24 cellular contexts compared by ENCODE assay signal in the genomic region with DNA sequence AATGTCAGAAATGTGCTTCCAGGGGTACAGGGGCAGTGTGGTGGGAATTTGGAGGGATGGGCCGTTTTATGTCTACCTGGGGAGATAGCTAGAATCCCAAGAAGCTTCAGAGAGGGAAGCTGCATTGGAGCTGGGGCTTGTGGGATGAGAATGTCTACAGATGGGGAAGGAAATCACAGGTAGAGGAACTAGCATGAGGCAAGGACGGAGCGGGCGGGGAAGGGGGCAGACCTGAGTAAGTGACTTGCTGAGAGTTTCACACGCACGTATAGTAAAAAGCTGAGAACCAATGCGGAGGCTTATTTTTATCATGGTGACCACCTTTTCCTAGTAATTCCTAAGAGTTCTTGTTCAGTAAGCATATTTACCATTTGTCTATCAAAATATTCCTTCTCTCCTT. TPM values are rescaled to one million over a fixed set of nuclear protein-coding genes. Genes with fewer than 3 reads are reported as not detected.
DNase-seq lines count a peak whose midpoint lies in the region; ATAC-seq, FAIRE-seq and TF ChIP-seq lines count a peak whose summit lies in the region.
"Had no signal": no experiment of that assay in that cellular context is flagged by ENCODE, and none has a peak within 500 bp of the region (broad histone marks: within the 10 kb centered on the region; RNA-seq: fewer than 3 reads in every experiment).

No MANE protein-coding gene starts in this region.

- no peak for TF ChIP-seq EP300 in K562 (IDR thresholded peaks at IDR 0.05; ENCODE audit: low read length)

- TF ChIP-seq POLR2A in K562 (conservative IDR thresholded peaks at IDR 0.05) (no peak), gastrocnemius medialis (IDR thresholded peaks at IDR 0.05) (no peak)

- POLR2A ChIA-PET in K562 (lab: Yijun Ruan, JAX), result interaction anchor here (0.9 kb wide), 1 partner anchor 8 kb away, joined by 6 read pairs; no protein-coding TSS in a partner anchor

- intact Hi-C loops in K562 (cut with micrococcal nuclease), result no loop called here
- intact Hi-C loops in gastrocnemius medialis (cut with DNase I; ENCODE audit: low total_unique reads), result no loop called here

- H3K4me1 ChIP-seq in K562 (replicated peaks in 1 of 2; ENCODE audit: control insufficient read depth in 2 of 2, insufficient read depth in 2 of 2, low read length in 2 of 2) (peaks cover 0 to 3% of the 10 kb centered on the region in 2 experiments; a peak in 1 of 5 replicates), neutrophil (ENCODE audit: control insufficient read depth in 1 of 2, insufficient read depth in 1 of 2, low read depth in 1 of 2, low read length in 1 of 2) (peaks cover 10 to 13% of the 10 kb centered on the region in 2 experiments), gastrocnemius medialis (no peaks in the 10 kb centered on the region)

- peak; percentile 58 for ATAC-seq in K562
- no peak for ATAC-seq in omental fat pad (ENCODE audit: low FRiP score)
- ATAC-seq in gastrocnemius medialis, result no peak
- ATAC-seq: activated CD8-positive, alpha-beta T cell treated with anti-CD3 and anti-CD28 coated beads for 36 hours had no signal

- CTCF ChIA-PET in K562 (lab: Yijun Ruan, JAX; ENCODE audit: low intra/inter-chr PET ratio), result no interaction called here

- H3K79me2 ChIP-seq in K562 (ENCODE audit: control insufficient read depth, insufficient read depth, low read length), result no peaks in the 10 kb centered on the region

- no peak overlapping the region for H3K9ac ChIP-seq in K562 (ENCODE audit: insufficient read depth in 1 of 2, low read depth in 2 of 2, low read length in 2 of 2)

- H3K4me3 ChIP-seq in K562, result no peak overlapping the region
- H3K4me3 ChIP-seq in neutrophil (ENCODE audit: low read depth in 1 of 2, low read length in 1 of 2), result peak overlapping the region; percentile 16 to 26
- no peak overlapping the region for H3K4me3 ChIP-seq in gastrocnemius medialis

- no peak overlapping the region for H2AFZ ChIP-seq in K562 (ENCODE audit: low read depth, low read length)

- no peaks in the 10 kb centered on the region for H3K9me1 ChIP-seq in K562 (ENCODE audit: control insufficient read depth, insufficient read depth, low read length)

- no peak for TF ChIP-seq RAD21 in K562 (CRISPR knock-in tag; conservative IDR thresholded peaks at IDR 0.05 in 1 of 2, IDR thresholded peaks at IDR 0.05 in 1 of 2)

- H3K27me3 ChIP-seq in K562 (ENCODE audit: control insufficient read depth in 2 of 2, insufficient read depth in 2 of 2, low read length in 2 of 2) (no peaks in the 10 kb centered on the region), neutrophil (peaks cover 22% of the 10 kb centered on the region), gastrocnemius medialis (peaks cover 0 to 10% (median 5%) of the 10 kb centered on the region in 3 donors)

- H3K27ac ChIP-seq in K562 (ENCODE audit: extremely low read depth, low read depth, low read length) (no peak overlapping the region), neutrophil (peak overlapping the region; percentile 51), gastrocnemius medialis (no peak overlapping the region)
- H3K27ac ChIP-seq: C4-2B, RWPE1 had no signal

- DNase-seq in ELF-1 (ENCODE audit: low read depth, low spot score), result peak; percentile 29
- DNase-seq in K562 (ENCODE audit: extremely low read depth in 1 of 4, low spot score in 3 of 4), result no peak
- peak; percentile 60 for DNase-seq in islet precursor cell
- DNase-seq in omental fat pad (ENCODE audit: low spot score), result no peak
- DNase-seq in activated CD4-positive, alpha-beta T cell treated with anti-CD3 and anti-CD28 coated beads for 48 hours, result no peak
- DNase-seq in gastrocnemius medialis, result no peak
- DNase-seq in HK-2 (ENCODE audit: unreplicated experiment), result no peak
- DNase-seq: activated CD8-positive, alpha-beta T cell treated with anti-CD3 and anti-CD28 coated beads for 36 hours; activated naive CD4-positive, alpha-beta T cell treated with anti-CD3 and anti-CD28 coated beads for 36 hours; activated T-cell treated with anti-CD3 and anti-CD28 coated beads, Interleukin-2, amount 50 U/mL, for 24 hours; NCI-H1105 had no signal

- BruUV-seq in K562 (replicated peaks; lab: Mats Ljungman, UMichigan), result no TSS peak

- in situ Hi-C loops in K562 (cut with MboI), result no loop called here
- in situ Hi-C loops in gastrocnemius medialis (cut with MboI; ENCODE audit: low sequenced_read_pairs in 4 of 4), result no loop called here

- TF ChIP-seq CTCF in K562 (IDR thresholded peaks at IDR 0.05 in 2 of 3, conservative IDR thresholded peaks at IDR 0.05 in 1 of 3; ENCODE audit: insufficient read depth in 2 of 3, low read depth in 1 of 3, low read length in 3 of 3) (no peak), neutrophil (IDR thresholded peaks at IDR 0.05) (no peak), omental fat pad (IDR thresholded peaks at IDR 0.05) (no peak), gastrocnemius medialis (IDR thresholded peaks at IDR 0.05 in 4 of 5, conservative IDR thresholded peaks at IDR 0.05 in 1 of 5) (no peak)

- no peak overlapping the region for H3K4me2 ChIP-seq in K562 (ENCODE audit: insufficient read depth, low read length)

- H4K20me1 ChIP-seq in K562 (replicated peaks; ENCODE audit: control insufficient read depth, insufficient read depth, low read length), result no peaks in the 10 kb centered on the region

- FAIRE-seq in K562 (lab: Jason Lieb, UNC), result no peak
- FAIRE-seq: frontal cortex, G401.6, urothelium cell line had no signal

- no peaks in the 10 kb centered on the region for H3K36me3 ChIP-seq in K562 (ENCODE audit: control insufficient read depth, insufficient read depth, low read length)
- H3K36me3 ChIP-seq in neutrophil, result no peaks in the 10 kb centered on the region
- no peaks in the 10 kb centered on the region for H3K36me3 ChIP-seq in gastrocnemius medialis

- H3K9me3 ChIP-seq in K562 (replicated peaks; ENCODE audit: control insufficient read depth, insufficient read depth, low read depth, low read length) (no peaks in the 10 kb centered on the region), neutrophil (no peaks in the 10 kb centered on the region), gastrocnemius medialis (no peaks in the 10 kb centered on the region)

- WGBS in K562 (ENCODE audit: insufficient coverage, low coverage, missing lambda C conversion rate), result 11% methylated on average over 7 of the region's 7 CpGs

RNA-seq across cellular contexts. Expression of gene C2orf80, which starts 6.3 kb away (rescaled TPM):
- not detected in 2 replicates for total RNA-seq in K562 (2011; cell fraction: chromatin; rRNA removed; ENCODE audit: low replicate concordance)
- total RNA-seq in K562 (2011; cell fraction: nucleolus; rRNA removed), result not detected in 2 replicates
- not detected in 2 replicates for total RNA-seq in K562 (2011; cell fraction: nucleoplasm; rRNA removed)
- total RNA-seq in K562 (2014; rRNA removed) (not detected in 2 replicates), K562 (2014; rRNA removed; fragmentation: Illumina TruSeq; extraction: Trizol) (not detected in 2 replicates), K562 (2015; rRNA removed; fragmentation: Illumina TruSeq; extraction: Trizol) (not detected in 2 replicates), K562 (2021) (not detected in 2 replicates), omental fat pad (not detected), gastrocnemius medialis (not detected)
- polyA plus RNA-seq in K562 (2011; rRNA removed) (not detected in 2 replicates), K562 (2014; fragmentation: Illumina TruSeq; extraction: Trizol) (not detected in 2 replicates), K562 (2014; fragmentation: Nextera tagmentation; extraction: Ambion mirVana) (not detected), K562 (2014; rRNA removed) (not detected in 2 replicates)
- polyA plus RNA-seq in K562 (2011; cell fraction: cytosol; rRNA removed), result not detected in 2 replicates
- polyA plus RNA-seq in K562 (2011; cell fraction: nucleus; rRNA removed), result not detected in 2 replicates
- 0.10 TPM in 1 of 2 replicates, not detected in the other for polyA plus RNA-seq in K562 (2012)
- polyA minus RNA-seq in K562 (2011; rRNA and poly(A)+ RNA removed), result not detected in 2 replicates
- polyA minus RNA-seq in K562 (2011; cell fraction: cytosol; rRNA and poly(A)+ RNA removed), result not detected in 2 replicates
- not detected in 2 replicates for polyA minus RNA-seq in K562 (2011; cell fraction: nucleus; rRNA and poly(A)+ RNA removed)
- total RNA-seq: A673; activated CD8-positive, alpha-beta T cell treated with anti-CD3 and anti-CD28 coated beads for 36 hours; activated naive CD4-positive, alpha-beta T cell treated with anti-CD3 and anti-CD28 coated beads for 36 hours; HT1080; LHCN-M2; mucosa of gallbladder; NCI-H460; subcutaneous adipose tissue had no signal
- polyA plus RNA-seq: esophagus had no signal

RNA-seq across cellular contexts. Expression of gene CRYGA, which starts 20.1 kb away (rescaled TPM):
- total RNA-seq in K562 (2011; cell fraction: chromatin; rRNA removed; ENCODE audit: low replicate concordance), result not detected in 2 replicates
- not detected in 2 replicates for total RNA-seq in K562 (2011; cell fraction: nucleolus; rRNA removed)
- not detected in 2 replicates for total RNA-seq in K562 (2011; cell fraction: nucleoplasm; rRNA removed)
- total RNA-seq in K562 (2014; rRNA removed) (not detected in 2 replicates), K562 (2014; rRNA removed; fragmentation: Illumina TruSeq; extraction: Trizol) (not detected in 2 replicates), K562 (2015; rRNA removed; fragmentation: Illumina TruSeq; extraction: Trizol) (not detected in 2 replicates), K562 (2021) (not detected in 2 replicates), omental fat pad (not detected), gastrocnemius medialis (not detected)
- polyA plus RNA-seq in K562 (2011; rRNA removed) (not detected in 2 replicates), K562 (2014; fragmentation: Illumina TruSeq; extraction: Trizol) (not detected in 2 replicates), K562 (2014; fragmentation: Nextera tagmentation; extraction: Ambion mirVana) (not detected), K562 (2014; rRNA removed) (not detected in 2 replicates)
- polyA plus RNA-seq in K562 (2011; cell fraction: cytosol; rRNA removed), result not detected in 2 replicates
- polyA plus RNA-seq in K562 (2011; cell fraction: nucleus; rRNA removed), result not detected in 2 replicates
- not detected in 2 replicates for polyA plus RNA-seq in K562 (2012)
- polyA minus RNA-seq in K562 (2011; rRNA and poly(A)+ RNA removed), result not detected in 2 replicates
- polyA minus RNA-seq in K562 (2011; cell fraction: cytosol; rRNA and poly(A)+ RNA removed), result not detected in 2 replicates
- not detected in 2 replicates for polyA minus RNA-seq in K562 (2011; cell fraction: nucleus; rRNA and poly(A)+ RNA removed)
- total RNA-seq: A673; activated CD8-positive, alpha-beta T cell treated with anti-CD3 and anti-CD28 coated beads for 36 hours; activated naive CD4-positive, alpha-beta T cell treated with anti-CD3 and anti-CD28 coated beads for 36 hours; frontal cortex; HT1080; LHCN-M2; mucosa of gallbladder; NCI-H460; subcutaneous adipose tissue had no signal
- polyA plus RNA-seq: esophagus had no signal

RNA-seq across cellular contexts. Expression of gene CRYGB, which starts 37.6 kb away (rescaled TPM):
- total RNA-seq in K562 (2011; cell fraction: chromatin; rRNA removed; ENCODE audit: low replicate concordance), result not detected in 2 replicates
- not detected in 2 replicates for total RNA-seq in K562 (2011; cell fraction: nucleolus; rRNA removed)
- not detected in 2 replicates for total RNA-seq in K562 (2011; cell fraction: nucleoplasm; rRNA removed)
- total RNA-seq in K562 (2014; rRNA removed) (not detected in 2 replicates), K562 (2014; rRNA removed; fragmentation: Illumina TruSeq; extraction: Trizol) (not detected in 2 replicates), K562 (2015; rRNA removed; fragmentation: Illumina TruSeq; extraction: Trizol) (not detected in 2 replicates), K562 (2021) (not detected in 2 replicates), omental fat pad (not detected), gastrocnemius medialis (not detected)
- polyA plus RNA-seq in K562 (2011; rRNA removed) (not detected in 2 replicates), K562 (2014; fragmentation: Illumina TruSeq; extraction: Trizol) (not detected in 2 replicates), K562 (2014; fragmentation: Nextera tagmentation; extraction: Ambion mirVana) (not detected), K562 (2014; rRNA removed) (not detected in 2 replicates)
- polyA plus RNA-seq in K562 (2011; cell fraction: cytosol; rRNA removed), result not detected in 2 replicates
- not detected in 2 replicates for polyA plus RNA-seq in K562 (2011; cell fraction: nucleus; rRNA removed)
- not detected in 2 replicates for polyA plus RNA-seq in K562 (2012)
- not detected in 2 replicates for polyA minus RNA-seq in K562 (2011; rRNA and poly(A)+ RNA removed)
- polyA minus RNA-seq in K562 (2011; cell fraction: cytosol; rRNA and poly(A)+ RNA removed), result not detected in 2 replicates
- not detected in 2 replicates for polyA minus RNA-seq in K562 (2011; cell fraction: nucleus; rRNA and poly(A)+ RNA removed)
- total RNA-seq: A673; activated CD8-positive, alpha-beta T cell treated with anti-CD3 and anti-CD28 coated beads for 36 hours; activated naive CD4-positive, alpha-beta T cell treated with anti-CD3 and anti-CD28 coated beads for 36 hours; frontal cortex; HT1080; LHCN-M2; mucosa of gallbladder; NCI-H460; subcutaneous adipose tissue had no signal
- polyA plus RNA-seq: esophagus had no signal

RNA-seq across cellular contexts. Expression of gene CRYGC, which starts 53.9 kb away (rescaled TPM):
- total RNA-seq in K562 (2011; cell fraction: chromatin; rRNA removed; ENCODE audit: low replicate concordance), result not detected in 2 replicates
- total RNA-seq in K562 (2011; cell fraction: nucleolus; rRNA removed), result not detected in 2 replicates
- total RNA-seq in K562 (2011; cell fraction: nucleoplasm; rRNA removed), result not detected in 2 replicates
- total RNA-seq in K562 (2014; rRNA removed) (not detected in 2 replicates), K562 (2014; rRNA removed; fragmentation: Illumina TruSeq; extraction: Trizol) (not detected in 2 replicates), K562 (2015; rRNA removed; fragmentation: Illumina TruSeq; extraction: Trizol) (not detected in 2 replicates), K562 (2021) (not detected in 2 replicates), omental fat pad (not detected), gastrocnemius medialis (not detected)
- polyA plus RNA-seq in K562 (2011; rRNA removed) (not detected in 2 replicates), K562 (2014; fragmentation: Illumina TruSeq; extraction: Trizol) (not detected in 2 replicates), K562 (2014; fragmentation: Nextera tagmentation; extraction: Ambion mirVana) (not detected), K562 (2014; rRNA removed) (not detected in 2 replicates)
- polyA plus RNA-seq in K562 (2011; cell fraction: cytosol; rRNA removed), result not detected in 2 replicates
- not detected in 2 replicates for polyA plus RNA-seq in K562 (2011; cell fraction: nucleus; rRNA removed)
- not detected in 2 replicates for polyA plus RNA-seq in K562 (2012)
- polyA minus RNA-seq in K562 (2011; rRNA and poly(A)+ RNA removed), result not detected in 2 replicates
- not detected in 2 replicates for polyA minus RNA-seq in K562 (2011; cell fraction: cytosol; rRNA and poly(A)+ RNA removed)
- polyA minus RNA-seq in K562 (2011; cell fraction: nucleus; rRNA and poly(A)+ RNA removed), result not detected in 2 replicates
- total RNA-seq: A673; activated CD8-positive, alpha-beta T cell treated with anti-CD3 and anti-CD28 coated beads for 36 hours; activated naive CD4-positive, alpha-beta T cell treated with anti-CD3 and anti-CD28 coated beads for 36 hours; frontal cortex; HT1080; LHCN-M2; mucosa of gallbladder; NCI-H460; subcutaneous adipose tissue had no signal
- polyA plus RNA-seq: esophagus had no signal

RNA-seq across cellular contexts. Expression of gene CRYGD, which starts 59.2 kb away (rescaled TPM):
- total RNA-seq in K562 (2011; cell fraction: chromatin; rRNA removed; ENCODE audit: low replicate concordance), result not detected in 2 replicates
- not detected in 2 replicates for total RNA-seq in K562 (2011; cell fraction: nucleolus; rRNA removed)
- not detected in 2 replicates for total RNA-seq in K562 (2011; cell fraction: nucleoplasm; rRNA removed)
- total RNA-seq in K562 (2014; rRNA removed) (not detected in 2 replicates), K562 (2014; rRNA removed; fragmentation: Illumina TruSeq; extraction: Trizol) (not detected in 2 replicates), K562 (2015; rRNA removed; fragmentation: Illumina TruSeq; extraction: Trizol) (not detected in 2 replicates), K562 (2021) (not detected in 2 replicates), omental fat pad (not detected), gastrocnemius medialis (not detected)
- polyA plus RNA-seq in K562 (2011; rRNA removed) (not detected in 2 replicates), K562 (2014; fragmentation: Illumina TruSeq; extraction: Trizol) (not detected in 2 replicates), K562 (2014; fragmentation: Nextera tagmentation; extraction: Ambion mirVana) (not detected), K562 (2014; rRNA removed) (not detected in 2 replicates)
- polyA plus RNA-seq in K562 (2011; cell fraction: cytosol; rRNA removed), result not detected in 2 replicates
- polyA plus RNA-seq in K562 (2011; cell fraction: nucleus; rRNA removed), result not detected in 2 replicates
- not detected in 2 replicates for polyA plus RNA-seq in K562 (2012)
- not detected in 2 replicates for polyA minus RNA-seq in K562 (2011; rRNA and poly(A)+ RNA removed)
- polyA minus RNA-seq in K562 (2011; cell fraction: cytosol; rRNA and poly(A)+ RNA removed), result not detected in 2 replicates
- polyA minus RNA-seq in K562 (2011; cell fraction: nucleus; rRNA and poly(A)+ RNA removed), result not detected in 2 replicates
- total RNA-seq: A673; activated CD8-positive, alpha-beta T cell treated with anti-CD3 and anti-CD28 coated beads for 36 hours; activated naive CD4-positive, alpha-beta T cell treated with anti-CD3 and anti-CD28 coated beads for 36 hours; HT1080; LHCN-M2; mucosa of gallbladder; NCI-H460; subcutaneous adipose tissue had no signal
- polyA plus RNA-seq: esophagus had no signal

Comparison
In these comparisons a context has a peak if more than half of its experiments do, and no peak if none do; other contexts are left out.
1. DNase-seq: peak in ELF-1 (single experiment) and islet precursor cell (single experiment); none in K562 (0 of 4), omental fat pad (single experiment), activated CD4-positive, alpha-beta T cell treated with anti-CD3 and anti-CD28 coated beads for 48 hours (single experiment), gastrocnemius medialis (0 of 2) and HK-2 (single experiment).
2. H3K4me3 ChIP-seq: peak in neutrophil (2 of 2); none in K562 (single experiment) and gastrocnemius medialis (0 of 4).